Comparison of ENCODE assay signal across 25 cellular contexts in the genomic region with DNA sequence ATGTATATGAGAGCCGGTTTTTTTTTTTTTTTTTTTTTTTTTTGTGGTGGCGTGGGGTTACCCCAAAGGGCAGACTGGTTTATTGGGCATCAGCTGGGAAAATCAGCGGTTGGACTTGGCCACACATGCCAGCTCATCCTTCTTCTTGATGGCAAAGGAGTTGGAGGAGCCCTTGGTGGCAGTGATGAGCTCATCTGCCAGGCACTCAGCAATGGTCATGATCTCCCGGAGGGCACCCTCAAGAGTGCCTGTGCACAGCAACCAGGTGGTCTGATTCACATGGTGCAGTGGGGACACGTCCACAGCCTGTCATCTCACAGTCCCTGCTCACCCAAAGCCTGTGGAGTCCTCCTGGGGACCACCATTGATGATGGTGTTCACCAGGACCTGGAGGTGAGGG.
DNase-seq lines count a peak whose midpoint lies in the region; ATAC-seq and TF ChIP-seq lines count a peak whose summit lies in the region.
"Had no signal": no experiment of that assay in that cellular context is flagged by ENCODE, and none has a peak within 500 bp of the region (broad histone marks: within the 10 kb centered on the region; RNA-seq: fewer than 3 reads in every experiment).

No MANE protein-coding gene starts in this region.

- H3K79me1 ChIP-seq in neuronal stem cell (ENCODE audit: low read depth, low read length), result peaks cover 12% of the 10 kb centered on the region

- H3K23ac ChIP-seq in neuronal stem cell (ENCODE audit: low read depth, low read length, poor library complexity), result peak overlapping the region; percentile 43

- no peak overlapping the region for H2BK5ac ChIP-seq in neuronal stem cell (ENCODE audit: low read length)

- no peak for DNase-seq in stimulated activated naive CD8-positive, alpha-beta T cell treated with anti-CD3 and anti-CD28 coated beads, Interleukin-15, Interleukin-2, amounts not matched to agents 100 U/mL and 50 U/mL, for 24 hours
- DNase-seq in stimulated activated naive CD8-positive, alpha-beta T cell treated with anti-CD3 and anti-CD28 coated beads, Interleukin-15, amount 100 ng/mL, for 72 hours, result no peak
- DNase-seq in neuronal stem cell (ENCODE audit: low spot score), result no peak
- DNase-seq in ascending aorta (ENCODE audit: low spot score in 2 of 2), result no peak
- no peak for DNase-seq in transverse colon
- no peak for DNase-seq in activated CD8-positive, alpha-beta memory T cell treated with anti-CD3 and anti-CD28 coated beads, Interleukin-2, amount 10 ng/mL, durations not matched to agents 7 days and 5 days
- DNase-seq: 8988T; Calu3; CD8-positive, alpha-beta memory T cell; DMS53; IMR-90; NCI-H1105; NCI-H146; NCI-H2029; NCI-H226; NCI-H510A treated with DMSO at 0.1 percent for 48 hours; NCI-H774; NK-92 treated with Interleukin-12 subunit alpha and Interleukin-12 subunit beta, amount 100 ng/mL, for 24 hours; SJCRH30 had no signal

- peaks cover 91% of the 10 kb centered on the region for H3K36me3 Mint-ChIP-seq in activated T-helper 17 cell treated with anti-CD3 and anti-CD28 coated beads, Interleukin-2, amount 50 U/mL, for 72 hours (ENCODE audit: low read depth)
- H3K36me3 Mint-ChIP-seq in activated CD8-positive, alpha-beta memory T cell treated with anti-CD3 and anti-CD28 coated beads, Interleukin-2, amount 10 ng/mL, durations not matched to agents 7 days and 5 days, result peaks cover 70% of the 10 kb centered on the region

- TF ChIP-seq POLR2A in transverse colon (IDR thresholded peaks at IDR 0.05), result no peak

- CTCF ChIA-PET in activated CD8-positive, alpha-beta memory T cell treated with anti-CD3 and anti-CD28 coated beads, Interleukin-2, amount 10 ng/mL, durations not matched to agents 7 days and 5 days (lab: Charles Lee), result interaction anchor here (1.3 kb wide), 1 partner anchor 17 kb away, joined by 3 read pairs; no protein-coding TSS in a partner anchor

- no peak overlapping the region for H2BK120ac ChIP-seq in neuronal stem cell (ENCODE audit: low read depth, low read length)

- peaks cover 9 to 36% of the 10 kb centered on the region in 2 donors for H3K9me3 ChIP-seq in neuronal stem cell (replicated peaks in 1 of 2; ENCODE audit: control insufficient read depth in 2 of 2, insufficient read depth in 1 of 2, low read depth in 1 of 2, low read length in 2 of 2)
- H3K9me3 ChIP-seq in ascending aorta, result no peaks in the 10 kb centered on the region
- H3K9me3 ChIP-seq in transverse colon, result no peaks in the 10 kb centered on the region

- H2AK5ac ChIP-seq in neuronal stem cell (ENCODE audit: low read depth, low read length), result no peak overlapping the region

- no peak overlapping the region for H3K14ac ChIP-seq in neuronal stem cell (ENCODE audit: low read length)

- H3K27ac ChIP-seq in neuronal stem cell (replicated peaks; ENCODE audit: low read length) (no peak overlapping the region), ascending aorta (no peak overlapping the region), transverse colon (no peak overlapping the region)
- H3K27ac ChIP-seq: C4-2B, KMS-11, SJCRH30 had no signal

- H3K9ac ChIP-seq in neuronal stem cell (ENCODE audit: low read depth, low read length, poor library complexity), result peak overlapping the region; percentile 57
- H3K9ac ChIP-seq: KMS-11 had no signal

- H2BK15ac ChIP-seq in neuronal stem cell (ENCODE audit: low read length), result no peak overlapping the region

- no peak overlapping the region for H2AFZ ChIP-seq in neuronal stem cell (ENCODE audit: low read length)

- WGBS in neuronal stem cell (ENCODE audit: extremely low coverage in 2 of 2, insufficient read length in 2 of 2, insufficient replicate concordance in 1 of 2), 2 donors, result no CpG with 5 or more reads among the region's 5 CpGs
- WGBS in transverse colon (ENCODE audit: low coverage in 1 of 2), 2 donors, result 87 to 93% methylated on average over 2 to 5 of the region's 5 CpGs

- no peak overlapping the region for H3K18ac ChIP-seq in neuronal stem cell (ENCODE audit: low read length)

- H3K27me3 ChIP-seq in neuronal stem cell (ENCODE audit: control insufficient read depth in 3 of 3, insufficient read depth in 3 of 3, low read depth in 1 of 3, low read length in 3 of 3) (no peaks in the 10 kb centered on the region), ascending aorta (no peaks in the 10 kb centered on the region), transverse colon (no peaks in the 10 kb centered on the region)
- H3K27me3 ChIP-seq: SJCRH30 had no signal

- no peak overlapping the region for H3K27ac Mint-ChIP-seq in stimulated activated naive CD8-positive, alpha-beta T cell treated with anti-CD3 and anti-CD28 coated beads, Interleukin-15, amount 100 ng/mL, for 72 hours
- no peak overlapping the region for H3K27ac Mint-ChIP-seq in activated T-helper 17 cell treated with anti-CD3 and anti-CD28 coated beads, Interleukin-2, amount 50 U/mL, for 72 hours
- no peak overlapping the region for H3K27ac Mint-ChIP-seq in activated CD8-positive, alpha-beta memory T cell treated with anti-CD3 and anti-CD28 coated beads, Interleukin-2, amount 10 ng/mL, durations not matched to agents 7 days and 5 days

- H2BK12ac ChIP-seq in neuronal stem cell (ENCODE audit: low read length), result no peak overlapping the region

- in situ Hi-C loops in transverse colon (cut with MboI; ENCODE audit: low pct_ligation_motif_present in 1 of 4, low pct_unique_long_range_greater_than_20kb in 1 of 4, low sequenced_read_pairs in 3 of 4), result no loop called here

- H3K36me3 ChIP-seq in neuronal stem cell (replicated peaks in 1 of 2; ENCODE audit: control insufficient read depth in 2 of 2, insufficient read depth in 2 of 2, low read length in 2 of 2) (peaks cover 24 to 45% of the 10 kb centered on the region in 2 donors), ascending aorta (peaks cover 6 to 14% of the 10 kb centered on the region in 2 donors), transverse colon (no peaks in the 10 kb centered on the region)

- H3K27me3 Mint-ChIP-seq in stimulated activated naive CD8-positive, alpha-beta T cell treated with anti-CD3 and anti-CD28 coated beads, Interleukin-15, amount 100 ng/mL, for 72 hours, result no peaks in the 10 kb centered on the region
- no peaks in the 10 kb centered on the region for H3K27me3 Mint-ChIP-seq in activated T-helper 17 cell treated with anti-CD3 and anti-CD28 coated beads, Interleukin-2, amount 50 U/mL, for 72 hours
- no peaks in the 10 kb centered on the region for H3K27me3 Mint-ChIP-seq in activated CD8-positive, alpha-beta memory T cell treated with anti-CD3 and anti-CD28 coated beads, Interleukin-2, amount 10 ng/mL, durations not matched to agents 7 days and 5 days
- H3K27me3 Mint-ChIP-seq: CD8-positive, alpha-beta memory T cell had no signal

- H4K8ac ChIP-seq in neuronal stem cell (ENCODE audit: low read depth, low read length), result no peak overlapping the region

- peaks cover 45% of the 10 kb centered on the region for H3K4me1 Mint-ChIP-seq in stimulated activated naive CD8-positive, alpha-beta T cell treated with anti-CD3 and anti-CD28 coated beads, Interleukin-15, amount 100 ng/mL, for 72 hours
- peaks cover 43% of the 10 kb centered on the region for H3K4me1 Mint-ChIP-seq in activated T-helper 17 cell treated with anti-CD3 and anti-CD28 coated beads, Interleukin-2, amount 50 U/mL, for 72 hours
- H3K4me1 Mint-ChIP-seq in activated CD8-positive, alpha-beta memory T cell treated with anti-CD3 and anti-CD28 coated beads, Interleukin-2, amount 10 ng/mL, durations not matched to agents 7 days and 5 days, result peaks cover 32% of the 10 kb centered on the region

- H3K4me2 ChIP-seq in neuronal stem cell (ENCODE audit: insufficient read depth, low read length, poor library complexity, severe bottlenecking), result no peak overlapping the region
- H3K4me2 ChIP-seq: KMS-11 had no signal

- H3K4me3 ChIP-seq in neuronal stem cell (ENCODE audit: low read length in 2 of 2) (peak overlapping the region in 1 of 2 donors; percentile 2), ascending aorta (no peak overlapping the region), transverse colon (no peak overlapping the region)
- H3K4me3 ChIP-seq: HAP-1, SJCRH30 had no signal

- intact Hi-C loops in ascending aorta (cut with DNase I) (no loop called here), transverse colon (cut with DNase I; ENCODE audit: low total_unique reads) (no loop called here)

- peak; percentile 51 for ATAC-seq in stimulated activated naive CD8-positive, alpha-beta T cell treated with anti-CD3 and anti-CD28 coated beads, Interleukin-15, Interleukin-2, amounts not matched to agents 100 U/mL and 50 U/mL, for 24 hours
- no peak for ATAC-seq in stimulated activated naive CD8-positive, alpha-beta T cell treated with anti-CD3 and anti-CD28 coated beads, Interleukin-15, amount 100 ng/mL, for 72 hours
- peak; percentile 53 for ATAC-seq in activated T-helper 17 cell treated with anti-CD3 and anti-CD28 coated beads, Interleukin-2, amount 50 U/mL, for 72 hours (replicated peaks)
- no peak for ATAC-seq in activated CD8-positive, alpha-beta memory T cell treated with anti-CD3 and anti-CD28 coated beads, Interleukin-2, amount 10 ng/mL, durations not matched to agents 7 days and 5 days
- ATAC-seq in GM18909 (IDR thresholded peaks at IDR 0.05; ENCODE audit: poor library complexity, unreplicated experiment), result no peak
- ATAC-seq: Panc1 had no signal

- H3K4ac ChIP-seq in neuronal stem cell (ENCODE audit: low read length), result no peak overlapping the region

- TF ChIP-seq CTCF in ascending aorta (IDR thresholded peaks at IDR 0.05) (no peak), transverse colon (IDR thresholded peaks at IDR 0.05) (no peak)

- TF ChIP-seq EP300 in transverse colon (IDR thresholded peaks at IDR 0.05; ENCODE audit: low read depth), result no peak

- H3K4me1 ChIP-seq in neuronal stem cell (ENCODE audit: control insufficient read depth in 2 of 2, insufficient read depth in 1 of 2, low read depth in 1 of 2, low read length in 2 of 2), result peaks cover 12 to 15% of the 10 kb centered on the region in 2 donors
- H3K4me1 ChIP-seq in ascending aorta, result peaks cover 23 to 41% of the 10 kb centered on the region in 2 donors
- peaks cover 14 to 34% (median 19%) of the 10 kb centered on the region in 4 donors for H3K4me1 ChIP-seq in transverse colon
- H3K4me1 ChIP-seq: SJCRH30 had no signal

- H3K4me3 Mint-ChIP-seq in stimulated activated naive CD8-positive, alpha-beta T cell treated with anti-CD3 and anti-CD28 coated beads, Interleukin-15, amount 100 ng/mL, for 72 hours, result no peak overlapping the region
- no peak overlapping the region for H3K4me3 Mint-ChIP-seq in activated T-helper 17 cell treated with anti-CD3 and anti-CD28 coated beads, Interleukin-2, amount 50 U/mL, for 72 hours
- no peak overlapping the region for H3K4me3 Mint-ChIP-seq in activated CD8-positive, alpha-beta memory T cell treated with anti-CD3 and anti-CD28 coated beads, Interleukin-2, amount 10 ng/mL, durations not matched to agents 7 days and 5 days
- H3K4me3 Mint-ChIP-seq: CD8-positive, alpha-beta memory T cell had no signal

- H4K91ac ChIP-seq in neuronal stem cell (ENCODE audit: low read depth, low read length, poor library complexity), result no peak overlapping the region

- H3K9me3 Mint-ChIP-seq in stimulated activated naive CD8-positive, alpha-beta T cell treated with anti-CD3 and anti-CD28 coated beads, Interleukin-15, amount 100 ng/mL, for 72 hours, result no peaks in the 10 kb centered on the region
- H3K9me3 Mint-ChIP-seq in activated T-helper 17 cell treated with anti-CD3 and anti-CD28 coated beads, Interleukin-2, amount 50 U/mL, for 72 hours, result peaks cover 10% of the 10 kb centered on the region
- H3K9me3 Mint-ChIP-seq in activated CD8-positive, alpha-beta memory T cell treated with anti-CD3 and anti-CD28 coated beads, Interleukin-2, amount 10 ng/mL, durations not matched to agents 7 days and 5 days (ENCODE audit: low read depth), result peaks cover 4% of the 10 kb centered on the region

Comparison
In these comparisons a context has a peak if more than half of its experiments do, and no peak if none do; other contexts are left out.
1. ATAC-seq: peak in stimulated activated naive CD8-positive, alpha-beta T cell treated with anti-CD3 and anti-CD28 coated beads, Interleukin-15, Interleukin-2, amounts not matched to agents 100 U/mL and 50 U/mL, for 24 hours (single experiment) and activated T-helper 17 cell treated with anti-CD3 and anti-CD28 coated beads, Interleukin-2, amount 50 U/mL, for 72 hours (single experiment); none in stimulated activated naive CD8-positive, alpha-beta T cell treated with anti-CD3 and anti-CD28 coated beads, Interleukin-15, amount 100 ng/mL, for 72 hours (single experiment), activated CD8-positive, alpha-beta memory T cell treated with anti-CD3 and anti-CD28 coated beads, Interleukin-2, amount 10 ng/mL, durations not matched to agents 7 days and 5 days (single experiment) and GM18909 (single experiment).